In the genomic region with DNA sequence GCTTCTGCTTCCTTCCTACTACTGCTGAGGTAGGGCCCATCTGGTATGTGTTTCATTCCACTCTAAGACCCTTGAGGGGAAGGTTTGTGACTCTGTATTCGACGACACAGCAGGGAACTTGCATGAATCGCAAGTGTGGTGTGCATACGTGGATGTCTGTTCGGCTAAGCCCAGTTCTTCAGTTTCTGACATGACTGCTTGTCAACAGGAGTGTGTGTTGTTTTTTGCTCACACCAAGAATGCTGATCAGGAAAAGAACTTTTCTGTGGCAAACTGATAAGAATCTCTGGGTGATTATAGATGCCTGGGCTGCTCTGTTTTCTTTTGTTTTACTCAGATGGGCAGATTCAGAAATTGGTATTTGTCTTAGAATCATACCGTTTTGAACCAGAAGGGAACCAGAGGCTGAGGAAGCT, we compare ENCODE assay signal across 1 cellular context.
TF ChIP-seq lines count a peak whose summit lies in the region.

No MANE protein-coding gene starts in this region.

TF ChIP-seq in endothelial cell of umbilical vein, 7 proteins besides CTCF, POLR2A, EP300 and RAD21:
- TF ChIP-seq POLR2AphosphoS5 (IDR thresholded peaks at IDR 0.05; ENCODE audit: insufficient read depth, low read depth, low read length) (peak; percentile 19), MYC (IDR thresholded peaks at IDR 0.05; ENCODE audit: low read depth, low read length) (no peak), GATA2 (IDR thresholded peaks at IDR 0.05; ENCODE audit: insufficient read depth, insufficient read length, low read depth, low read length) (peak; percentile 93)
